8 cellular contexts compared by ENCODE assay signal in genomic region chr12:15856097-15856982, GRCh38. TPM values are rescaled to one million over a fixed set of nuclear protein-coding genes. Genes with fewer than 3 reads are reported as not detected.
DNase-seq lines count a peak whose midpoint lies in the region; ATAC-seq and TF ChIP-seq lines count a peak whose summit lies in the region.

No MANE protein-coding gene starts in this region.

- peaks cover 0 to 7% (median 0%) of the 10 kb centered on the region in 4 donors for H3K4me1 ChIP-seq in esophagus muscularis mucosa

- CTCF ChIA-PET in WTC11 (lab: Charles Lee), result interaction anchor here (0.5 to 4.0 kb wide), 15 partner anchors 10 to 1016 kb away, joined by 3 to 64 read pairs (median 4); partner anchors contain the start of gene STRAP

- no peaks in the 10 kb centered on the region for H3K36me3 ChIP-seq in esophagus muscularis mucosa

- TF ChIP-seq POLR2A in esophagus muscularis mucosa (IDR thresholded peaks at IDR 0.05; ENCODE audit: low read depth), result no peak

- peak; percentile 58 for TF ChIP-seq CTCF in WTC11 (IDR thresholded peaks at IDR 0.05)
- TF ChIP-seq CTCF in esophagus muscularis mucosa (IDR thresholded peaks at IDR 0.05), result peak; percentile 77 to 85 (median 78)
- peak; percentile 82 to 96 (median 85) for TF ChIP-seq CTCF in nephron (IDR thresholded peaks at IDR 0.05; ENCODE audit: unreplicated experiment in 3 of 3)

- POLR2A ChIA-PET in WTC11 (lab: Charles Lee), result no interaction called here

- H3K9me3 Mint-ChIP-seq in WTC11 (no peaks in the 10 kb centered on the region), nephron (no peaks in the 10 kb centered on the region)

- no peaks in the 10 kb centered on the region for H3K9me3 ChIP-seq in esophagus muscularis mucosa

- H3K27me3 Mint-ChIP-seq in WTC11 (ENCODE audit: low read depth), result no peaks in the 10 kb centered on the region
- no peaks in the 10 kb centered on the region for H3K27me3 Mint-ChIP-seq in nephron (ENCODE audit: low read depth)

- no peak overlapping the region for H3K4me3 ChIP-seq in esophagus muscularis mucosa

- no peak for TF ChIP-seq EP300 in esophagus muscularis mucosa (IDR thresholded peaks at IDR 0.05)

- H3K27me3 ChIP-seq in esophagus muscularis mucosa, result no peaks in the 10 kb centered on the region

- H3K4me3 Mint-ChIP-seq in WTC11 (no peak overlapping the region), nephron (no peak overlapping the region)

- no peak overlapping the region for H3K27ac ChIP-seq in esophagus muscularis mucosa (replicated peaks in 1 of 4)

- H3K4me1 Mint-ChIP-seq in WTC11 (peaks cover 6% of the 10 kb centered on the region; the same call in 1 of the 2 replicates), nephron (no peaks in the 10 kb centered on the region)

- intact Hi-C loops in esophagus muscularis mucosa (cut with DNase I), result loop anchor here (1.0 to 10.0 kb wide), 3 partner anchors 72 to 580 kb away; partner anchors contain the start of gene EPS8

- H3K27ac Mint-ChIP-seq in WTC11 (no peak overlapping the region), nephron (no peak overlapping the region)

- 48% methylated on average over 8 of the region's 8 CpGs for WGBS in esophagus muscularis mucosa

- DNase-seq in COR-L47 (lab: John Stamatoyannopoulos, UW) (peak; percentile 8), NCI-H1694 treated with DMSO at 0.1 percent for 48 hours (lab: John Stamatoyannopoulos, UW) (peak; percentile 62), WTC11 (ENCODE audit: low spot score) (no peak), esophagus muscularis mucosa (ENCODE audit: extremely low spot score) (no peak)

- peak; percentile 55 for ATAC-seq in GM19025 (IDR thresholded peaks at IDR 0.05; ENCODE audit: low read depth, unreplicated experiment)
- peak; percentile 26; the same call in 1 of the 2 replicates for ATAC-seq in WTC11
- no peak for ATAC-seq in HG03439 (IDR thresholded peaks at IDR 0.05; ENCODE audit: unreplicated experiment)
- no peak for ATAC-seq in HG03469 (IDR thresholded peaks at IDR 0.05; ENCODE audit: unreplicated experiment)

- no peaks in the 10 kb centered on the region for H3K36me3 Mint-ChIP-seq in WTC11
- no peaks in the 10 kb centered on the region for H3K36me3 Mint-ChIP-seq in nephron (ENCODE audit: low read depth)

TF ChIP-seq in WTC11, 78 proteins besides CTCF, POLR2A, EP300 and RAD21:
- TF ChIP-seq GTF2I (CRISPR knock-in tag; conservative IDR thresholded peaks at IDR 0.05) (no peak), HMGA2 (CRISPR knock-in tag; IDR thresholded peaks at IDR 0.05) (peak; percentile 97)
TF ChIP-seq in WTC11: peak in this region for 1.

RNA-seq across cellular contexts. Expression of gene STRAP, which starts 25.8 kb away (rescaled TPM):
- 196 to 221 TPM (median 201 TPM) in 3 replicates for total RNA-seq in WTC11 (2021)
- 10 to 100 TPM; 63.9 to 78.5 (median 74.0) TPM for total RNA-seq in esophagus muscularis mucosa

RNA-seq across cellular contexts. Expression of gene DERA, which starts 54.8 kb away (rescaled TPM):
- total RNA-seq in WTC11 (2021) (21.2 to 23.7 TPM (median 22.4 TPM) in 3 replicates), esophagus muscularis mucosa (10 to 100 TPM; 30.6 to 47.3 (median 34.3) TPM)

Comparison
In these comparisons a context has a peak if more than half of its experiments do, and no peak if none do; other contexts are left out.
1. DNase-seq: peak in COR-L47 (single experiment) and NCI-H1694 treated with DMSO at 0.1 percent for 48 hours (single experiment); none in WTC11 (single experiment) and esophagus muscularis mucosa (single experiment).
2. ATAC-seq: peak in GM19025 (single experiment) and WTC11 (single experiment); none in HG03439 (single experiment) and HG03469 (single experiment).
3. Peak in every context shown above with its lines, with median percentiles within 50 percentile points of each other: CTCF ChIP-seq.